ENCODE assay signal across 23 cellular contexts in the genomic region with DNA sequence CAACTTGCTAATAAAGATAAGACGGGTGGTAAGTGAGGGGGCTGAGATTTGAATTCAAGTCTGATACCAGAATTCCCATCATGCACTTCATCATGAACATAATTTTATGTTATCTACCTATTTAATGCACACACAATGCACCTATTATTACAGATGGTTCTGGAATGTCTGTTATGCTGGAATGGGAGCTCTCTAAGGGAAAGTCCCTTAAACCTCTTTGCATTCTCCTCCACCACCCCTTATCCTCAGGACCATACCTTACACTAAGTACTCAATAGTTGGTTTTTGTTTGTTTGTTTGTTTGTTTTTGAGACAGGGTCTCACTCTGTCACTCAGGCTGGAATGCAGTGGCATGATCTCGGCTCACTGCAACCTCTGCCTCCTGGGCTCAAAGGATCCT. TPM values are rescaled to one million over a fixed set of nuclear protein-coding genes. Genes with fewer than 3 reads are reported as not detected.
"Had no signal": no experiment of that assay in that cellular context is flagged by ENCODE, and none has a peak within 500 bp of the region (broad histone marks: within the 10 kb centered on the region; RNA-seq: fewer than 3 reads in every experiment).

No MANE protein-coding gene starts in this region.

- H3K9me3 ChIP-seq: adrenal gland, MG63, SJSA1 had no signal

- H3K27ac Mint-ChIP-seq: activated CD8-positive, alpha-beta T cell treated with anti-CD3 and anti-CD28 coated beads, Interleukin-2, amount 10 ng/mL, durations not matched to agents 7 days and 5 days; activated naive CD8-positive, alpha-beta T cell treated with anti-CD3 and anti-CD28 coated beads, Interleukin-2, amount 10 ng/mL, durations not matched to agents 7 days and 5 days; T-helper 1 cell treated with Interleukin-12 subunit alpha and Interleukin-12 subunit beta and Interleukin-4 antibody, amounts not matched to agents 30 μg/mL and 1 μg/mL, for 36 hours had no signal

- H3K4me3 Mint-ChIP-seq: activated CD8-positive, alpha-beta T cell treated with anti-CD3 and anti-CD28 coated beads, Interleukin-2, amount 10 ng/mL, durations not matched to agents 7 days and 5 days; activated naive CD8-positive, alpha-beta T cell treated with anti-CD3 and anti-CD28 coated beads, Interleukin-2, amount 10 ng/mL, durations not matched to agents 7 days and 5 days; T-helper 1 cell treated with Interleukin-12 subunit alpha and Interleukin-12 subunit beta and Interleukin-4 antibody, amounts not matched to agents 30 μg/mL and 1 μg/mL, for 36 hours had no signal

- DNase-seq: activated CD4-positive, alpha-beta T cell treated with anti-CD3 and anti-CD28 coated beads for 48 hours; activated CD4-positive, alpha-beta T cell treated with anti-CD3 and anti-CD28 coated beads, Interleukin-2, amount 50 U/mL, for 4 hours; activated CD4-positive, CD25-positive, alpha-beta regulatory T cell treated with anti-CD3 and anti-CD28 coated beads, Interleukin-2, amount 50 U/mL, for 72 hours; activated CD8-positive, alpha-beta memory T cell treated with anti-CD3 and anti-CD28 coated beads, Interleukin-2, amount 50 U/mL, for 48 hours; activated CD8-positive, alpha-beta T cell treated with anti-CD3 and anti-CD28 coated beads, Interleukin-2, amount 10 ng/mL, durations not matched to agents 7 days and 5 days; activated naive CD4-positive, alpha-beta T cell treated with anti-CD3 and anti-CD28 coated beads, Interleukin-2, amount 50 U/mL, for 16 hours; activated naive CD8-positive, alpha-beta T cell treated with anti-CD3 and anti-CD28 coated beads, Interleukin-2, amount 10 ng/mL, durations not matched to agents 7 days and 5 days; activated T-cell treated with anti-CD3 and anti-CD28 coated beads, Interleukin-2, amount 50 U/mL, for 1 hour; adrenal gland; aorta; MG63; MV-4-11; NCI-H1105; NCI-H1436; NCI-H1694 treated with DMSO at 0.1 percent for 48 hours; NCI-H2029 treated with DMSO at 0.1 percent for 48 hours; NCI-H446 treated with DMSO at 0.1 percent for 48 hours; NCI-H526 treated with DMSO at 0.1 percent for 48 hours; NCI-H82; SHP77 had no signal

- H3K27ac ChIP-seq: SJSA1 had no signal

- H3K36me3 ChIP-seq: adrenal gland, MG63, SJSA1 had no signal

- H3K9me3 Mint-ChIP-seq: activated naive CD8-positive, alpha-beta T cell treated with anti-CD3 and anti-CD28 coated beads, Interleukin-2, amount 10 ng/mL, durations not matched to agents 7 days and 5 days; T-helper 1 cell treated with Interleukin-12 subunit alpha and Interleukin-12 subunit beta and Interleukin-4 antibody, amounts not matched to agents 30 μg/mL and 1 μg/mL, for 36 hours had no signal

- H3K4me1 Mint-ChIP-seq: activated naive CD8-positive, alpha-beta T cell treated with anti-CD3 and anti-CD28 coated beads, Interleukin-2, amount 10 ng/mL, durations not matched to agents 7 days and 5 days had no signal

- H3K36me3 Mint-ChIP-seq: activated naive CD8-positive, alpha-beta T cell treated with anti-CD3 and anti-CD28 coated beads, Interleukin-2, amount 10 ng/mL, durations not matched to agents 7 days and 5 days had no signal

- ATAC-seq: activated CD8-positive, alpha-beta T cell treated with anti-CD3 and anti-CD28 coated beads, Interleukin-2, amount 10 ng/mL, durations not matched to agents 7 days and 5 days had no signal

- H3K4me3 ChIP-seq: adrenal gland, MG63, SJSA1 had no signal

- H3K27me3 ChIP-seq: adrenal gland had no signal

RNA-seq across cellular contexts. Expression of a gene that starts 7.0 kb away (rescaled TPM):
- total RNA-seq: activated CD8-positive, alpha-beta T cell treated with anti-CD3 and anti-CD28 coated beads, Interleukin-2, amount 10 ng/mL, durations not matched to agents 7 days and 5 days; activated naive CD8-positive, alpha-beta T cell treated with anti-CD3 and anti-CD28 coated beads, Interleukin-2, amount 10 ng/mL, durations not matched to agents 7 days and 5 days; OCI-LY7; SJSA1 had no signal

RNA-seq across cellular contexts. Expression of a gene that starts 48.4 kb away (rescaled TPM):
- total RNA-seq: activated CD8-positive, alpha-beta T cell treated with anti-CD3 and anti-CD28 coated beads, Interleukin-2, amount 10 ng/mL, durations not matched to agents 7 days and 5 days; activated naive CD8-positive, alpha-beta T cell treated with anti-CD3 and anti-CD28 coated beads, Interleukin-2, amount 10 ng/mL, durations not matched to agents 7 days and 5 days; OCI-LY7; SJSA1 had no signal
